ENCODE assay signal across 17 cellular contexts in genomic region chr20:44501448-44501847, GRCh38. TPM values are rescaled to one million over a fixed set of nuclear protein-coding genes. Genes with fewer than 3 reads are reported as not detected.
A peak's percentile ranks its signal among the peaks of the same experiment; 100 is the strongest.
DNase-seq lines count a peak whose midpoint lies in the region; ATAC-seq lines count a peak whose summit lies in the region.
"Had no signal": no experiment of that assay in that cellular context is flagged by ENCODE, and none has a peak within 500 bp of the region (broad histone marks: within the 10 kb centered on the region; RNA-seq: fewer than 3 reads in every experiment).

No MANE protein-coding gene starts in this region.

- H3K36me3 Mint-ChIP-seq in CD8-positive, alpha-beta memory T cell: peaks cover 22 to 82% (median 32%) of the 10 kb centered on the region in 3 donors

- peak overlapping the region in 5 of 8 donors; percentile 0 to 81 (median 29) for H3K27ac Mint-ChIP-seq in CD8-positive, alpha-beta memory T cell
- H3K27ac Mint-ChIP-seq: dendritic cell treated with granulocyte-macrophage colony-stimulating factor and Interleukin-4, amounts not matched to agents 40 ng/mL and 50 ng/mL, for 4 days; T-helper 2 cell treated with Interferon-gamma antibody and Interleukin-4, amounts not matched to agents 5 μg/mL and 100 μg/mL, for 36 hours had no signal

- no peaks in the 10 kb centered on the region for H3K9me3 ChIP-seq in CD8-positive, alpha-beta memory T cell (ENCODE audit: low read length)
- H3K9me3 ChIP-seq in MG63: no peaks in the 10 kb centered on the region
- H3K9me3 ChIP-seq: testis had no signal

- no peak overlapping the region for H3K4me3 ChIP-seq in CD8-positive, alpha-beta memory T cell (ENCODE audit: low read length)
- no peak overlapping the region for H3K4me3 ChIP-seq in MG63
- H3K4me3 ChIP-seq: K562, testis had no signal

- H3K4me3 Mint-ChIP-seq in CD8-positive, alpha-beta memory T cell: no peak overlapping the region
- H3K4me3 Mint-ChIP-seq: activated CD8-positive, alpha-beta T cell treated with anti-CD3 and anti-CD28 coated beads for 36 hours; dendritic cell treated with granulocyte-macrophage colony-stimulating factor and Interleukin-4, amounts not matched to agents 40 ng/mL and 50 ng/mL, for 4 days; T-helper 2 cell treated with Interferon-gamma antibody and Interleukin-4, amounts not matched to agents 5 μg/mL and 100 μg/mL, for 36 hours had no signal

- ATAC-seq in HG03432 (IDR thresholded peaks at IDR 0.05; ENCODE audit: unreplicated experiment): no peak
- ATAC-seq in activated CD4-positive, CD25-positive, alpha-beta regulatory T cell treated with anti-CD3 and anti-CD28 coated beads, Interleukin-2, amount 50 U/mL, for 24 hours: no peak
- ATAC-seq: activated CD8-positive, alpha-beta T cell treated with anti-CD3 and anti-CD28 coated beads for 36 hours; K562; sciatic nerve had no signal

- H3K27me3 ChIP-seq in CD8-positive, alpha-beta memory T cell (ENCODE audit: insufficient read depth, low read length, poor library complexity, severe bottlenecking): no peaks in the 10 kb centered on the region
- H3K27me3 ChIP-seq in MG63: no peaks in the 10 kb centered on the region
- H3K27me3 ChIP-seq: testis had no signal

- peaks cover 0 to 16% (median 5%) of the 10 kb centered on the region in 3 donors for H3K4me1 Mint-ChIP-seq in CD8-positive, alpha-beta memory T cell

- POLR2A ChIA-PET in CD8-positive, alpha-beta memory T cell (lab: Charles Lee): no interaction called here

- no peaks in the 10 kb centered on the region for H3K27me3 Mint-ChIP-seq in CD8-positive, alpha-beta memory T cell
- H3K27me3 Mint-ChIP-seq: activated CD8-positive, alpha-beta T cell treated with anti-CD3 and anti-CD28 coated beads for 36 hours; dendritic cell treated with granulocyte-macrophage colony-stimulating factor and Interleukin-4, amounts not matched to agents 40 ng/mL and 50 ng/mL, for 4 days had no signal

- CTCF ChIA-PET in CD8-positive, alpha-beta memory T cell (lab: Charles Lee): interaction anchor here (0.7 to 1.5 kb wide), 2 partner anchors 18 to 113 kb away, joined by 3 read pairs; no protein-coding TSS in a partner anchor

- peaks cover 63% of the 10 kb centered on the region for H3K36me3 ChIP-seq in CD8-positive, alpha-beta memory T cell (ENCODE audit: insufficient read depth, low read length)
- peaks cover 81% of the 10 kb centered on the region for H3K36me3 ChIP-seq in MG63

- DNase-seq in CD8-positive, alpha-beta memory T cell: no peak
- peak; percentile 75 for DNase-seq in MG63
- DNase-seq in fibroblast of gingiva (ENCODE audit: low read depth): peak; percentile 35
- peak; percentile 77 for DNase-seq in non-pigmented ciliary epithelial cell (ENCODE audit: low read depth)
- no peak for DNase-seq in activated CD4-positive, CD25-positive, alpha-beta regulatory T cell (lab: John Stamatoyannopoulos, UW)
- DNase-seq: activated CD8-positive, alpha-beta T cell treated with anti-CD3 and anti-CD28 coated beads for 36 hours; activated naive CD4-positive, alpha-beta T cell; foreskin melanocyte; NCI-H2029 treated with DMSO at 0.1 percent for 48 hours; testis had no signal

- no peak overlapping the region for H3K27ac ChIP-seq in CD8-positive, alpha-beta memory T cell (ENCODE audit: low read depth, low read length)
- H3K27ac ChIP-seq: RWPE1, testis had no signal

- H3K9me3 Mint-ChIP-seq in CD8-positive, alpha-beta memory T cell: no peaks in the 10 kb centered on the region
- H3K9me3 Mint-ChIP-seq: activated CD8-positive, alpha-beta T cell treated with anti-CD3 and anti-CD28 coated beads for 36 hours; dendritic cell treated with granulocyte-macrophage colony-stimulating factor and Interleukin-4, amounts not matched to agents 40 ng/mL and 50 ng/mL, for 4 days; T-helper 2 cell treated with Interferon-gamma antibody and Interleukin-4, amounts not matched to agents 5 μg/mL and 100 μg/mL, for 36 hours had no signal

- H3K4me1 ChIP-seq in CD8-positive, alpha-beta memory T cell (ENCODE audit: insufficient read depth, low read length): no peaks in the 10 kb centered on the region
- H3K4me1 ChIP-seq: testis had no signal

RNA-seq across cellular contexts. Expression of gene SERINC3, which starts 20.4 kb away (rescaled TPM):
- 10 to 100 TPM; 59.9 to 61.6 TPM for total RNA-seq in CD8-positive, alpha-beta memory T cell
- polyA plus RNA-seq in CD8-positive, alpha-beta memory T cell: 204 TPM
- total RNA-seq in MG63 (2014; rRNA removed; shearing (Covaris generic); ENCODE audit: low replicate concordance): 54.8 and 78.9 TPM in 2 replicates

RNA-seq across cellular contexts. Expression of gene TTPAL, which starts 25.8 kb away (rescaled TPM):
- 10 to 100 TPM; 29.3 to 31.6 TPM for total RNA-seq in CD8-positive, alpha-beta memory T cell
- polyA plus RNA-seq in CD8-positive, alpha-beta memory T cell: 15.9 TPM
- total RNA-seq in MG63 (2014; rRNA removed; shearing (Covaris generic); ENCODE audit: low replicate concordance): 5.8 and 12.9 TPM in 2 replicates

Comparison
In these comparisons a context has a peak if more than half of its experiments do, and no peak if none do; other contexts are left out.
1. DNase-seq: peak in MG63 (single experiment), fibroblast of gingiva (single experiment) and non-pigmented ciliary epithelial cell (single experiment); none in CD8-positive, alpha-beta memory T cell (0 of 5) and activated CD4-positive, CD25-positive, alpha-beta regulatory T cell (0 of 4).